14 cellular contexts compared by ENCODE assay signal in genomic region chr16:68285683-68286082, GRCh38. TPM values are rescaled to one million over a fixed set of nuclear protein-coding genes. Genes with fewer than 3 reads are reported as not detected.
DNase-seq lines count a peak whose midpoint lies in the region; ATAC-seq and TF ChIP-seq lines count a peak whose summit lies in the region.
"Had no signal": no experiment of that assay in that cellular context is flagged by ENCODE, and none has a peak within 500 bp of the region (broad histone marks: within the 10 kb centered on the region; RNA-seq: fewer than 3 reads in every experiment).

No MANE protein-coding gene starts in this region.

- no peak overlapping the region for H2AFZ ChIP-seq in MM.1S (ENCODE audit: low read length)

- H3K9me3 Mint-ChIP-seq in activated CD4-positive, alpha-beta T cell treated with anti-CD3 and anti-CD28 coated beads, Interleukin-2, amount 10 ng/mL, durations not matched to agents 24 days and 14 days, result no peaks in the 10 kb centered on the region
- H3K9me3 Mint-ChIP-seq in stimulated activated memory B cell treated with anti-CD40 and anti-IgM and Interleukin-4, amounts not matched to agents 10 μg/mL and 1 μg/mL and 100 μg/mL, for 72 hours, result no peaks in the 10 kb centered on the region
- H3K9me3 Mint-ChIP-seq: nephron had no signal

- no peak overlapping the region for H3K9ac ChIP-seq in MM.1S (ENCODE audit: low read length)
- no peak overlapping the region for H3K9ac ChIP-seq in colonic mucosa (ENCODE audit: low read depth in 2 of 2, low read length in 2 of 2)

- H3K79me2 ChIP-seq in MM.1S (ENCODE audit: low read length), result peaks cover 74% of the 10 kb centered on the region

- H3K27me3 ChIP-seq in MM.1S (replicated peaks; ENCODE audit: insufficient read depth, low read length) (no peaks in the 10 kb centered on the region), colonic mucosa (no peaks in the 10 kb centered on the region)

- H3K36me3 Mint-ChIP-seq in activated CD4-positive, alpha-beta T cell treated with anti-CD3 and anti-CD28 coated beads, Interleukin-2, amount 10 ng/mL, durations not matched to agents 24 days and 14 days (ENCODE audit: low read depth), result peaks cover 71% of the 10 kb centered on the region
- peaks cover 56% of the 10 kb centered on the region for H3K36me3 Mint-ChIP-seq in stimulated activated memory B cell treated with anti-CD40 and anti-IgM and Interleukin-4, amounts not matched to agents 10 μg/mL and 1 μg/mL and 100 μg/mL, for 72 hours

- H3K9me3 ChIP-seq in MM.1S (replicated peaks; ENCODE audit: insufficient read depth, low read length) (no peaks in the 10 kb centered on the region), colonic mucosa (no peaks in the 10 kb centered on the region)
- H3K9me3 ChIP-seq: A549 had no signal

- H4K20me1 ChIP-seq in MM.1S (ENCODE audit: insufficient read depth, low read length), result no peaks in the 10 kb centered on the region

- no peaks in the 10 kb centered on the region for H3K27me3 Mint-ChIP-seq in activated CD4-positive, alpha-beta T cell treated with anti-CD3 and anti-CD28 coated beads, Interleukin-2, amount 10 ng/mL, durations not matched to agents 24 days and 14 days
- H3K27me3 Mint-ChIP-seq in stimulated activated memory B cell treated with anti-CD40 and anti-IgM and Interleukin-4, amounts not matched to agents 10 μg/mL and 1 μg/mL and 100 μg/mL, for 72 hours, result no peaks in the 10 kb centered on the region

- 0 out of 2 replicates have a peak, but pooled peaks cover 9% of the 10 kb centered on the region for H3K36me3 ChIP-seq in MM.1S (replicated peaks; ENCODE audit: insufficient read depth, low read length)
- no peaks in the 10 kb centered on the region for H3K36me3 ChIP-seq in colonic mucosa

- H3K4me1 Mint-ChIP-seq in activated CD4-positive, alpha-beta T cell treated with anti-CD3 and anti-CD28 coated beads, Interleukin-2, amount 10 ng/mL, durations not matched to agents 24 days and 14 days, result peaks cover 81% of the 10 kb centered on the region
- H3K4me1 Mint-ChIP-seq in stimulated activated memory B cell treated with anti-CD40 and anti-IgM and Interleukin-4, amounts not matched to agents 10 μg/mL and 1 μg/mL and 100 μg/mL, for 72 hours, result peaks cover 87% of the 10 kb centered on the region

- H3K9me2 ChIP-seq in MM.1S (replicated peaks; ENCODE audit: insufficient read depth, low read length), result no peaks in the 10 kb centered on the region

- peak overlapping the region; percentile 80 for H3K4me3 Mint-ChIP-seq in activated CD4-positive, alpha-beta T cell treated with anti-CD3 and anti-CD28 coated beads, Interleukin-2, amount 10 ng/mL, durations not matched to agents 24 days and 14 days
- H3K4me3 Mint-ChIP-seq in stimulated activated memory B cell treated with anti-CD40 and anti-IgM and Interleukin-4, amounts not matched to agents 10 μg/mL and 1 μg/mL and 100 μg/mL, for 72 hours, result peak overlapping the region; percentile 57
- H3K4me3 Mint-ChIP-seq: nephron had no signal

- H3K27ac Mint-ChIP-seq in activated CD4-positive, alpha-beta T cell treated with anti-CD3 and anti-CD28 coated beads, Interleukin-2, amount 10 ng/mL, durations not matched to agents 24 days and 14 days, result peak overlapping the region; percentile 85
- peak overlapping the region; percentile 75 for H3K27ac Mint-ChIP-seq in stimulated activated memory B cell treated with anti-CD40 and anti-IgM and Interleukin-4, amounts not matched to agents 10 μg/mL and 1 μg/mL and 100 μg/mL, for 72 hours

- peak overlapping the region; percentile 2; the same call in 1 of the 2 replicates for H3K4me3 ChIP-seq in MM.1S (ENCODE audit: low read length)
- no peak overlapping the region for H3K4me3 ChIP-seq in colonic mucosa
- H3K4me3 ChIP-seq: A549 had no signal

- TF ChIP-seq CTCF in MM.1S (IDR thresholded peaks at IDR 0.05; ENCODE audit: low read length), result no peak
- no peak for TF ChIP-seq CTCF in colonic mucosa (IDR thresholded peaks at IDR 0.05)

- peak overlapping the region; percentile 98 for H3K4me2 ChIP-seq in MM.1S (ENCODE audit: low read depth, low read length)
- H3K4me2 ChIP-seq: A549 had no signal

- intact Hi-C loops in activated CD4-positive, alpha-beta T cell treated with anti-CD3 and anti-CD28 coated beads, Interleukin-2, amount 10 ng/mL, durations not matched to agents 24 days and 14 days (cut with micrococcal nuclease), result loop anchor here (1.0 kb wide), 1 partner anchor 20 kb away; no protein-coding TSS in a partner anchor
- intact Hi-C loops in colonic mucosa (cut with DNase I), result no loop called here

- H3F3A ChIP-seq in MM.1S (ENCODE audit: insufficient read depth, low read length), result peaks cover 55% of the 10 kb centered on the region

- peaks cover 64% of the 10 kb centered on the region for H3K4me1 ChIP-seq in MM.1S (ENCODE audit: low read length)
- peaks cover 11% of the 10 kb centered on the region for H3K4me1 ChIP-seq in colonic mucosa

- peak overlapping the region; percentile 94; the same call in 1 of the 2 replicates for H3K27ac ChIP-seq in MM.1S (ENCODE audit: low read length)
- peak overlapping the region; percentile 11 for H3K27ac ChIP-seq in colonic mucosa
- H3K27ac ChIP-seq: A549 had no signal

- no peak for ATAC-seq in stimulated activated memory B cell treated with anti-CD40 and anti-IgM and Interleukin-4, amounts not matched to agents 10 μg/mL and 1 μg/mL and 100 μg/mL, for 72 hours
- ATAC-seq in GM21619 (IDR thresholded peaks at IDR 0.05; ENCODE audit: unreplicated experiment), result no peak
- ATAC-seq: A549 had no signal

- in situ Hi-C loops in G401 (cut with HindIII; ENCODE audit: low sequenced_read_pairs), result no loop called here

- DNase-seq in activated CD4-positive, alpha-beta T cell treated with anti-CD3 and anti-CD28 coated beads, Interleukin-2, amount 10 ng/mL, durations not matched to agents 24 days and 14 days, result no peak
- no peak for DNase-seq in activated CD4-positive, alpha-beta T cell treated with anti-CD3 and anti-CD28 coated beads, Interleukin-2, amount 50 U/mL, for 1 hour
- no peak for DNase-seq in MM.1S
- no peak for DNase-seq in colonic mucosa
- DNase-seq in NCI-H510A (lab: John Stamatoyannopoulos, UW), result no peak
- no peak for DNase-seq in G401 (ENCODE audit: low spot score)
- DNase-seq: NCI-H187 treated with DMSO at 0.1 percent for 48 hours; NK-92 treated with Interleukin-12 subunit alpha and Interleukin-12 subunit beta, amount 100 ng/mL, for 24 hours; stimulated activated CD4-positive, alpha-beta T cell treated with anti-CD3 and anti-CD28 coated beads, Interleukin-12 subunit alpha, Interleukin-12 subunit beta, amount 100 ng/mL, for 4 hours; SW 1271 had no signal

RNA-seq across cellular contexts. Expression of gene SLC7A6, which starts 21.4 kb away (rescaled TPM):
- 103 and 106 TPM in 2 replicates for total RNA-seq in activated CD4-positive, alpha-beta T cell treated with anti-CD3 and anti-CD28 coated beads, Interleukin-2, amount 10 ng/mL, durations not matched to agents 24 days and 14 days
- 10 to 100 TPM; 22.0 to 42.2 TPM for total RNA-seq in colonic mucosa
- 21.5 and 27.4 TPM in 2 replicates for total RNA-seq in G401 (2014; rRNA removed; shearing (Covaris generic))

RNA-seq across cellular contexts. Expression of gene SLC7A6OS, which starts 25.1 kb away (rescaled TPM):
- total RNA-seq in activated CD4-positive, alpha-beta T cell treated with anti-CD3 and anti-CD28 coated beads, Interleukin-2, amount 10 ng/mL, durations not matched to agents 24 days and 14 days, result 22.3 and 27.1 TPM in 2 replicates
- total RNA-seq in colonic mucosa, result 10 to 100 TPM; 15.2 to 16.6 TPM
- 16.7 and 23.7 TPM in 2 replicates for total RNA-seq in G401 (2014; rRNA removed; shearing (Covaris generic))

RNA-seq across cellular contexts. Expression of gene PRMT7, which starts 25.1 kb away (rescaled TPM):
- total RNA-seq in activated CD4-positive, alpha-beta T cell treated with anti-CD3 and anti-CD28 coated beads, Interleukin-2, amount 10 ng/mL, durations not matched to agents 24 days and 14 days, result 69.7 and 72.2 TPM in 2 replicates
- 10 to 100 TPM; 18.0 to 45.4 TPM for total RNA-seq in colonic mucosa
- 75.9 and 85.9 TPM in 2 replicates for total RNA-seq in G401 (2014; rRNA removed; shearing (Covaris generic))

RNA-seq across cellular contexts. Expression of gene PLA2G15, which starts 40.5 kb away (rescaled TPM):
- 7.2 and 8.4 TPM in 2 replicates for total RNA-seq in activated CD4-positive, alpha-beta T cell treated with anti-CD3 and anti-CD28 coated beads, Interleukin-2, amount 10 ng/mL, durations not matched to agents 24 days and 14 days
- total RNA-seq in colonic mucosa, result 10 to 100 TPM; 11.6 to 13.9 TPM
- 15.3 and 19.7 TPM in 2 replicates for total RNA-seq in G401 (2014; rRNA removed; shearing (Covaris generic))

RNA-seq across cellular contexts. Expression of gene ESRP2, which starts 49.8 kb away (rescaled TPM):
- total RNA-seq in activated CD4-positive, alpha-beta T cell treated with anti-CD3 and anti-CD28 coated beads, Interleukin-2, amount 10 ng/mL, durations not matched to agents 24 days and 14 days, result 0.07 and 0.09 TPM in 2 replicates
- 100 to 1,000 TPM in 1 of 2 donors, 10 to 100 TPM in 1; 76.6 to 119 TPM for total RNA-seq in colonic mucosa
- total RNA-seq in G401 (2014; rRNA removed; shearing (Covaris generic)), result 0.10 TPM in 1 of 2 replicates, not detected in the other
